ENCODE assay signal across 15 cellular contexts in genomic region chr13:32682740-32683139, GRCh38.
DNase-seq lines count a peak whose midpoint lies in the region; ATAC-seq and TF ChIP-seq lines count a peak whose summit lies in the region.
"Had no signal": no experiment of that assay in that cellular context is flagged by ENCODE, and none has a peak within 500 bp of the region (broad histone marks: within the 10 kb centered on the region; RNA-seq: fewer than 3 reads in every experiment).

No MANE protein-coding gene starts in this region.

- no peaks in the 10 kb centered on the region for H3K9me3 Mint-ChIP-seq in activated T-helper 17 cell treated with anti-CD3 and anti-CD28 coated beads, Interleukin-2, amount 50 U/mL, for 72 hours

- no peak for ATAC-seq in activated T-helper 17 cell treated with anti-CD3 and anti-CD28 coated beads, Interleukin-2, amount 50 U/mL, for 72 hours (replicated peaks)
- ATAC-seq in left lobe of liver, result peak; percentile 67
- no peak for ATAC-seq in HG02642 (IDR thresholded peaks at IDR 0.05; ENCODE audit: poor library complexity, unreplicated experiment)

- H3K4me3 Mint-ChIP-seq in activated T-helper 17 cell treated with anti-CD3 and anti-CD28 coated beads, Interleukin-2, amount 50 U/mL, for 72 hours, result no peak overlapping the region

- H3K36me3 Mint-ChIP-seq in activated T-helper 17 cell treated with anti-CD3 and anti-CD28 coated beads, Interleukin-2, amount 50 U/mL, for 72 hours (ENCODE audit: low read depth), result peaks cover 91% of the 10 kb centered on the region

- H3K4me1 Mint-ChIP-seq in activated T-helper 17 cell treated with anti-CD3 and anti-CD28 coated beads, Interleukin-2, amount 50 U/mL, for 72 hours, result peaks cover 5% of the 10 kb centered on the region

- TF ChIP-seq CTCF in 22Rv1 (IDR thresholded peaks at IDR 0.05), result no peak

- H3K27me3 Mint-ChIP-seq in activated T-helper 17 cell treated with anti-CD3 and anti-CD28 coated beads, Interleukin-2, amount 50 U/mL, for 72 hours, result no peaks in the 10 kb centered on the region

- peak overlapping the region; percentile 54 for H3K27ac ChIP-seq in 22Rv1
- H3K27ac ChIP-seq: BLaER1 treated with 17β-estradiol and CSF1 and Interleukin-3, amounts not matched to agents 10 nM and 100 nM had no signal

- peak; percentile 24 for DNase-seq in NCI-H345 (lab: John Stamatoyannopoulos, UW)
- no peak for DNase-seq in NCI-H345 treated with DMSO at 0.1 percent for 48 hours (lab: John Stamatoyannopoulos, UW; ENCODE audit: unreplicated experiment)
- DNase-seq in left lobe of liver (ENCODE audit: low spot score), result no peak
- no peak for DNase-seq in GM19240 (ENCODE audit: insufficient read length, low spot score)
- no peak for DNase-seq in hippocampal formation (lab: John Stamatoyannopoulos, UW)
- DNase-seq: DMS153, KG1, NCI-H1092, NCI-H187, NCI-H2171, NCI-H510A treated with DMSO at 0.1 percent for 48 hours had no signal

- peak overlapping the region; percentile 64 for H3K27ac Mint-ChIP-seq in activated T-helper 17 cell treated with anti-CD3 and anti-CD28 coated beads, Interleukin-2, amount 50 U/mL, for 72 hours
